Comparison of ENCODE assay signal across 9 cellular contexts in genomic region chr7:116809636-116810266, GRCh38. TPM values are rescaled to one million over a fixed set of nuclear protein-coding genes. Genes with fewer than 3 reads are reported as not detected.
DNase-seq lines count a peak whose midpoint lies in the region; ATAC-seq, FAIRE-seq and TF ChIP-seq lines count a peak whose summit lies in the region.
"Had no signal": no experiment of that assay in that cellular context is flagged by ENCODE, and none has a peak within 500 bp of the region (broad histone marks: within the 10 kb centered on the region; RNA-seq: fewer than 3 reads in every experiment).

No MANE protein-coding gene starts in this region.

- H3K27me3 ChIP-seq in K562 (ENCODE audit: control insufficient read depth in 2 of 2, insufficient read depth in 2 of 2, low read length in 2 of 2) (peaks cover 9 to 19% of the 10 kb centered on the region in 2 experiments; a peak in 4 of 5 replicates), spleen (replicated peaks in 1 of 7) (no peaks in the 10 kb centered on the region)
- H3K27me3 ChIP-seq: neutrophil had no signal

- H3K4me1 ChIP-seq in K562 (replicated peaks in 1 of 2; ENCODE audit: control insufficient read depth in 2 of 2, insufficient read depth in 2 of 2, low read length in 2 of 2) (no peaks in the 10 kb centered on the region), spleen (no peaks in the 10 kb centered on the region)

- H3K9ac ChIP-seq in K562 (ENCODE audit: insufficient read depth in 1 of 2, low read depth in 2 of 2, low read length in 2 of 2) = no peak overlapping the region

- no peaks in the 10 kb centered on the region for H3K36me3 Mint-ChIP-seq in activated T-helper 2 cell treated with anti-CD3 and anti-CD28 coated beads, Interferon-gamma antibody, Interleukin-2, Interleukin-4, amounts not matched to agents 10 μg/mL and 5 μg/mL and 100 μg/mL, durations not matched to agents 14 hours and 24 hours and 36 hours (ENCODE audit: low read depth)

- no peaks in the 10 kb centered on the region for H3K79me2 ChIP-seq in K562 (ENCODE audit: control insufficient read depth, insufficient read depth, low read length)

- H3K27ac ChIP-seq in K562 (ENCODE audit: extremely low read depth, low read depth, low read length) = no peak overlapping the region
- H3K27ac ChIP-seq in spleen = no peak overlapping the region
- H3K27ac ChIP-seq: neutrophil had no signal

- H3K4me3 ChIP-seq in K562 (no peak overlapping the region), spleen (no peak overlapping the region)

- H2AFZ ChIP-seq in K562 (ENCODE audit: low read depth, low read length) = no peak overlapping the region

- no TSS peak for BruUV-seq in K562 (replicated peaks; lab: Mats Ljungman, UMichigan)

- WGBS in K562 (ENCODE audit: insufficient coverage, low coverage, missing lambda C conversion rate) = 4% methylated on average over 1 of the region's 1 CpG
- WGBS in spleen, 5 donors = 82 to 100% (median 92%) methylated on average over 1 of the region's 1 CpG

- H3K4me1 Mint-ChIP-seq in activated T-helper 2 cell treated with anti-CD3 and anti-CD28 coated beads, Interferon-gamma antibody, Interleukin-2, Interleukin-4, amounts not matched to agents 10 μg/mL and 5 μg/mL and 100 μg/mL, durations not matched to agents 14 hours and 24 hours and 36 hours (ENCODE audit: low read depth) = peaks cover 3% of the 10 kb centered on the region

- ATAC-seq in GM18498 (IDR thresholded peaks at IDR 0.05; ENCODE audit: unreplicated experiment) (peak; percentile 72), HG03439 (IDR thresholded peaks at IDR 0.05; ENCODE audit: unreplicated experiment) (peak; percentile 77), K562 (peak; percentile 96)

- no peaks in the 10 kb centered on the region for H3K9me1 ChIP-seq in K562 (ENCODE audit: control insufficient read depth, insufficient read depth, low read length)

- H3K9me3 ChIP-seq in K562 (replicated peaks; ENCODE audit: control insufficient read depth, insufficient read depth, low read depth, low read length) (no peaks in the 10 kb centered on the region), spleen (no peaks in the 10 kb centered on the region)
- H3K9me3 ChIP-seq: neutrophil had no signal

- TF ChIP-seq EP300 in K562 (IDR thresholded peaks at IDR 0.05; ENCODE audit: low read length) = no peak

- H3K27ac Mint-ChIP-seq in activated T-helper 2 cell treated with anti-CD3 and anti-CD28 coated beads, Interferon-gamma antibody, Interleukin-2, Interleukin-4, amounts not matched to agents 10 μg/mL and 5 μg/mL and 100 μg/mL, durations not matched to agents 14 hours and 24 hours and 36 hours = no peak overlapping the region

- intact Hi-C loops in K562 (cut with micrococcal nuclease) (loop anchor here (1.0 to 2.0 kb wide), 5 partner anchors 138 to 637 kb away; no protein-coding TSS in a partner anchor), spleen (cut with DNase I; ENCODE audit: low total_unique reads) (loop anchor here (2.0 to 10.0 kb wide), 3 partner anchors 217 to 637 kb away; no protein-coding TSS in a partner anchor)
- intact Hi-C loops in activated T-helper 2 cell treated with anti-CD3 and anti-CD28 coated beads, Interferon-gamma antibody, Interleukin-2, Interleukin-4, amounts not matched to agents 10 μg/mL and 5 μg/mL and 100 μg/mL, durations not matched to agents 14 hours and 24 hours and 36 hours (cut with micrococcal nuclease) = loop anchor here (1.0 to 10.0 kb wide), 4 partner anchors 218 to 665 kb away; no protein-coding TSS in a partner anchor

- TF ChIP-seq POLR2A in K562 (conservative IDR thresholded peaks at IDR 0.05) = no peak
- no peak for TF ChIP-seq POLR2A in spleen (IDR thresholded peaks at IDR 0.05)

- no peaks in the 10 kb centered on the region; the same call in 1 of the 2 replicates for H4K20me1 ChIP-seq in K562 (replicated peaks; ENCODE audit: control insufficient read depth, insufficient read depth, low read length)

- no peaks in the 10 kb centered on the region for H3K9me3 Mint-ChIP-seq in activated T-helper 2 cell treated with anti-CD3 and anti-CD28 coated beads, Interferon-gamma antibody, Interleukin-2, Interleukin-4, amounts not matched to agents 10 μg/mL and 5 μg/mL and 100 μg/mL, durations not matched to agents 14 hours and 24 hours and 36 hours

- peaks cover 18% of the 10 kb centered on the region for H3K27me3 Mint-ChIP-seq in activated T-helper 2 cell treated with anti-CD3 and anti-CD28 coated beads, Interferon-gamma antibody, Interleukin-2, Interleukin-4, amounts not matched to agents 10 μg/mL and 5 μg/mL and 100 μg/mL, durations not matched to agents 14 hours and 24 hours and 36 hours (ENCODE audit: low read depth)

- TF ChIP-seq CTCF in K562 (IDR thresholded peaks at IDR 0.05 in 2 of 3, conservative IDR thresholded peaks at IDR 0.05 in 1 of 3; ENCODE audit: insufficient read depth in 2 of 3, low read depth in 1 of 3, low read length in 3 of 3) = peak; percentile 65 to 89 (median 71)
- TF ChIP-seq CTCF in spleen (IDR thresholded peaks at IDR 0.05 in 8 of 11, conservative IDR thresholded peaks at IDR 0.05 in 3 of 11) = peak in 9 of 11 experiments; percentile 37 to 67 (median 55)

- FAIRE-seq in K562 (lab: Jason Lieb, UNC) = peak; percentile 85

- CTCF ChIA-PET in K562 (lab: Yijun Ruan, JAX; ENCODE audit: low intra/inter-chr PET ratio) = interaction anchor here (0.9 to 4.4 kb wide), 11 partner anchors 17 to 672 kb away, joined by 3 to 37 read pairs (median 7); partner anchors contain the start of gene MET

- peak; percentile 92 to 97 for TF ChIP-seq RAD21 in K562 (CRISPR knock-in tag; conservative IDR thresholded peaks at IDR 0.05 in 1 of 2, IDR thresholded peaks at IDR 0.05 in 1 of 2)

- in situ Hi-C loops in K562 (cut with MboI) = loop anchor here (5.0 kb wide), 2 partner anchors 217 to 552 kb away; no protein-coding TSS in a partner anchor

- no peaks in the 10 kb centered on the region for H3K36me3 ChIP-seq in K562 (ENCODE audit: control insufficient read depth, insufficient read depth, low read length)
- H3K36me3 ChIP-seq in spleen = no peaks in the 10 kb centered on the region
- H3K36me3 ChIP-seq: neutrophil had no signal

- H3K4me2 ChIP-seq in K562 (ENCODE audit: insufficient read depth, low read length) = no peak overlapping the region

- DNase-seq in AML-193 (lab: John Stamatoyannopoulos, UW) = peak; percentile 48 to 63
- peak; percentile 88 to 94 for DNase-seq in NCI-H526 (lab: John Stamatoyannopoulos, UW)
- peak; percentile 41 to 82 (median 54) for DNase-seq in K562 (ENCODE audit: extremely low read depth in 1 of 4, low spot score in 3 of 4)
- peak; percentile 72 for DNase-seq in iPS DF 4.7 (ENCODE audit: extremely low read depth, low spot score)
- no peak for DNase-seq in spleen
- DNase-seq in activated T-helper 2 cell treated with anti-CD3 and anti-CD28 coated beads, Interferon-gamma antibody, Interleukin-2, Interleukin-4, amounts not matched to agents 10 μg/mL and 5 μg/mL and 100 μg/mL, durations not matched to agents 14 hours and 24 hours and 36 hours (ENCODE audit: low spot score) = no peak

- H3K4me3 Mint-ChIP-seq in activated T-helper 2 cell treated with anti-CD3 and anti-CD28 coated beads, Interferon-gamma antibody, Interleukin-2, Interleukin-4, amounts not matched to agents 10 μg/mL and 5 μg/mL and 100 μg/mL, durations not matched to agents 14 hours and 24 hours and 36 hours (ENCODE audit: low read depth) = no peak overlapping the region

- POLR2A ChIA-PET in K562 (lab: Yijun Ruan, JAX) = no interaction called here

TF ChIP-seq in K562, 482 proteins besides CTCF, POLR2A, EP300 and RAD21 (continues in another document):
- no peak for TF ChIP-seq MCM2 (IDR thresholded peaks at IDR 0.05; ENCODE audit: low read depth)

RNA-seq across cellular contexts. Expression of gene CAPZA2, which starts 52.6 kb away (rescaled TPM):
- 58.2 and 174 TPM in 2 replicates for total RNA-seq in K562 (2011; cell fraction: chromatin; rRNA removed; ENCODE audit: low replicate concordance)
- 23.0 and 40.7 TPM in 2 replicates for total RNA-seq in K562 (2011; cell fraction: nucleolus; rRNA removed)
- 108 and 223 TPM in 2 replicates for total RNA-seq in K562 (2011; cell fraction: nucleoplasm; rRNA removed)
- total RNA-seq in K562 (2014; rRNA removed) = 61.4 and 67.0 TPM in 2 replicates
- total RNA-seq in K562 (2014; rRNA removed; fragmentation: Illumina TruSeq; extraction: Trizol) = 181 and 229 TPM in 2 replicates
- total RNA-seq in K562 (2015; rRNA removed; fragmentation: Illumina TruSeq; extraction: Trizol) = 136 and 157 TPM in 2 replicates
- 176 and 192 TPM in 2 replicates for total RNA-seq in K562 (2021)
- polyA plus RNA-seq in K562 (2011; rRNA removed) = 103 and 186 TPM in 2 replicates
- polyA plus RNA-seq in K562 (2011; cell fraction: cytosol; rRNA removed) = 14.9 and 28.2 TPM in 2 replicates
- polyA plus RNA-seq in K562 (2011; cell fraction: nucleus; rRNA removed) = 25.5 and 44.4 TPM in 2 replicates
- 85.9 and 97.2 TPM in 2 replicates for polyA plus RNA-seq in K562 (2012)
- 149 and 156 TPM in 2 replicates for polyA plus RNA-seq in K562 (2014; fragmentation: Illumina TruSeq; extraction: Trizol)
- 100 to 1,000 TPM; 352 to 524 TPM for polyA plus RNA-seq in K562 (2014; fragmentation: Nextera tagmentation; extraction: Ambion mirVana)
- polyA plus RNA-seq in K562 (2014; rRNA removed) = 93.3 and 121 TPM in 2 replicates
- 174 and 178 TPM in 2 replicates for polyA minus RNA-seq in K562 (2011; rRNA and poly(A)+ RNA removed)
- polyA minus RNA-seq in K562 (2011; cell fraction: cytosol; rRNA and poly(A)+ RNA removed) = 46.7 and 58.6 TPM in 2 replicates
- polyA minus RNA-seq in K562 (2011; cell fraction: nucleus; rRNA and poly(A)+ RNA removed) = 55.1 and 81.4 TPM in 2 replicates
- 100 to 1,000 TPM; 117 to 263 (median 186) TPM for total RNA-seq in spleen
- 10 to 100 TPM; 27.6 to 68.1 (median 38.6) TPM for polyA plus RNA-seq in spleen
- 128 and 147 TPM in 2 replicates for total RNA-seq in activated T-helper 2 cell treated with anti-CD3 and anti-CD28 coated beads, Interferon-gamma antibody, Interleukin-2, Interleukin-4, amounts not matched to agents 10 μg/mL and 5 μg/mL and 100 μg/mL, durations not matched to agents 14 hours and 24 hours and 36 hours

Comparison
In these comparisons a context has a peak if more than half of its experiments do, and no peak if none do; other contexts are left out.
1. DNase-seq: peak in AML-193 (2 of 2), NCI-H526 (2 of 2), K562 (4 of 4) and iPS DF 4.7 (single experiment); none in spleen (single experiment) and activated T-helper 2 cell treated with anti-CD3 and anti-CD28 coated beads, Interferon-gamma antibody, Interleukin-2, Interleukin-4, amounts not matched to agents 10 μg/mL and 5 μg/mL and 100 μg/mL, durations not matched to agents 14 hours and 24 hours and 36 hours (single experiment).
2. Peak in every context shown above with its lines, with median percentiles within 50 percentile points of each other: ATAC-seq.